Comparison of ENCODE assay signal across 1 cellular context in genomic region chrX:118495958-118496762, GRCh38.
TF ChIP-seq lines count a peak whose summit lies in the region.

No MANE protein-coding gene starts in this region.

TF ChIP-seq in GM12878, 131 proteins besides CTCF, POLR2A, EP300 and RAD21 (continued from another document):
- peak; percentile 21; the same call in 1 of the 2 replicates for TF ChIP-seq MLLT1 (IDR thresholded peaks at IDR 0.05)
- no peak for TF ChIP-seq RFX5 (IDR thresholded peaks at IDR 0.05; ENCODE audit: low read depth, low read length)
- TF ChIP-seq DPF2 (IDR thresholded peaks at IDR 0.05) = no peak
- TF ChIP-seq EZH2 (IDR thresholded peaks at IDR 0.05; ENCODE audit: borderline replicate concordance, control insufficient read depth, low read depth, low read length) = no peak
- 0 out of 2 replicates have a peak, but pooled peaks have one; percentile 13 for TF ChIP-seq TCF7 (IDR thresholded peaks at IDR 0.05; ENCODE audit: borderline replicate concordance)
- TF ChIP-seq CREM (IDR thresholded peaks at IDR 0.05; ENCODE audit: low read depth) = 0 out of 2 replicates have a peak, but pooled peaks have one; percentile 13
- no peak for TF ChIP-seq TBL1XR1 (IDR thresholded peaks at IDR 0.05; ENCODE audit: low read depth, low read length)
- no peak for TF ChIP-seq HDGF (IDR thresholded peaks at IDR 0.05)
- peak; percentile 44; the same call in 1 of the 2 replicates for TF ChIP-seq IKZF1 (conservative IDR thresholded peaks at IDR 0.05)
- no peak for TF ChIP-seq ZNF384 (IDR thresholded peaks at IDR 0.05; ENCODE audit: borderline replicate concordance, low read depth, low read length)
- TF ChIP-seq STAT1 (conservative IDR thresholded peaks at IDR 0.05) = no peak
- TF ChIP-seq, protein P1, sequence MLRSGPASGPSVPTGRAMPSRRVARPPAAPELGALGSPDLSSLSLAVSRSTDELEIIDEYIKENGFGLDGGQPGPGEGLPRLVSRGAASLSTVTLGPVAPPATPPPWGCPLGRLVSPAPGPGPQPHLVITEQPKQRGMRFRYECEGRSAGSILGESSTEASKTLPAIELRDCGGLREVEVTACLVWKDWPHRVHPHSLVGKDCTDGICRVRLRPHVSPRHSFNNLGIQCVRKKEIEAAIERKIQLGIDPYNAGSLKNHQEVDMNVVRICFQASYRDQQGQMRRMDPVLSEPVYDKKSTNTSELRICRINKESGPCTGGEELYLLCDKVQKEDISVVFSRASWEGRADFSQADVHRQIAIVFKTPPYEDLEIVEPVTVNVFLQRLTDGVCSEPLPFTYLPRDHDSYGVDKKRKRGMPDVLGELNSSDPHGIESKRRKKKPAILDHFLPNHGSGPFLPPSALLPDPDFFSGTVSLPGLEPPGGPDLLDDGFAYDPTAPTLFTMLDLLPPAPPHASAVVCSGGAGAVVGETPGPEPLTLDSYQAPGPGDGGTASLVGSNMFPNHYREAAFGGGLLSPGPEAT (IDR thresholded peaks at IDR 0.05; ENCODE audit: low read depth) = no peak
- TF ChIP-seq TARDBP (IDR thresholded peaks at IDR 0.05; ENCODE audit: borderline replicate concordance) = no peak
- TF ChIP-seq BACH1 (IDR thresholded peaks at IDR 0.05; ENCODE audit: borderline replicate concordance) = no peak
- no peak for TF ChIP-seq CBX5 (IDR thresholded peaks at IDR 0.05; ENCODE audit: low read depth)
- no peak for TF ChIP-seq JUND (IDR thresholded peaks at IDR 0.05; ENCODE audit: low read depth, low read length)
- no peak for TF ChIP-seq NFXL1 (IDR thresholded peaks at IDR 0.05; ENCODE audit: borderline replicate concordance)
- no peak for TF ChIP-seq SPI1 (IDR thresholded peaks at IDR 0.05; ENCODE audit: borderline replicate concordance, insufficient read depth, low read depth, low read length)
- no peak for TF ChIP-seq MEF2A (IDR thresholded peaks at IDR 0.05; ENCODE audit: insufficient read depth, low read depth, low read length)
- peak; percentile 62; the same call in 1 of the 2 replicates for TF ChIP-seq POLR2AphosphoS5 (IDR thresholded peaks at IDR 0.05; ENCODE audit: low read length)
- no peak for TF ChIP-seq KLF5 (IDR thresholded peaks at IDR 0.05; ENCODE audit: partially characterized antibody)
- TF ChIP-seq MYB (IDR thresholded peaks at IDR 0.05; ENCODE audit: borderline replicate concordance, low read depth, low read length) = no peak
- no peak; the same call in 1 of the 2 replicates for TF ChIP-seq EED (IDR thresholded peaks at IDR 0.05; ENCODE audit: low read depth)
- no peak for TF ChIP-seq HSF1 (IDR thresholded peaks at IDR 0.05; ENCODE audit: low read depth, low read length)
- peak; percentile 15; the same call in 1 of the 2 replicates for TF ChIP-seq RUNX3 (IDR thresholded peaks at IDR 0.05; ENCODE audit: low read length)
- TF ChIP-seq CHD4 (IDR thresholded peaks at IDR 0.05) = no peak
- TF ChIP-seq MEF2B (IDR thresholded peaks at IDR 0.05; ENCODE audit: partially characterized antibody, poor library complexity, severe bottlenecking) = no peak
- TF ChIP-seq, protein P2, sequence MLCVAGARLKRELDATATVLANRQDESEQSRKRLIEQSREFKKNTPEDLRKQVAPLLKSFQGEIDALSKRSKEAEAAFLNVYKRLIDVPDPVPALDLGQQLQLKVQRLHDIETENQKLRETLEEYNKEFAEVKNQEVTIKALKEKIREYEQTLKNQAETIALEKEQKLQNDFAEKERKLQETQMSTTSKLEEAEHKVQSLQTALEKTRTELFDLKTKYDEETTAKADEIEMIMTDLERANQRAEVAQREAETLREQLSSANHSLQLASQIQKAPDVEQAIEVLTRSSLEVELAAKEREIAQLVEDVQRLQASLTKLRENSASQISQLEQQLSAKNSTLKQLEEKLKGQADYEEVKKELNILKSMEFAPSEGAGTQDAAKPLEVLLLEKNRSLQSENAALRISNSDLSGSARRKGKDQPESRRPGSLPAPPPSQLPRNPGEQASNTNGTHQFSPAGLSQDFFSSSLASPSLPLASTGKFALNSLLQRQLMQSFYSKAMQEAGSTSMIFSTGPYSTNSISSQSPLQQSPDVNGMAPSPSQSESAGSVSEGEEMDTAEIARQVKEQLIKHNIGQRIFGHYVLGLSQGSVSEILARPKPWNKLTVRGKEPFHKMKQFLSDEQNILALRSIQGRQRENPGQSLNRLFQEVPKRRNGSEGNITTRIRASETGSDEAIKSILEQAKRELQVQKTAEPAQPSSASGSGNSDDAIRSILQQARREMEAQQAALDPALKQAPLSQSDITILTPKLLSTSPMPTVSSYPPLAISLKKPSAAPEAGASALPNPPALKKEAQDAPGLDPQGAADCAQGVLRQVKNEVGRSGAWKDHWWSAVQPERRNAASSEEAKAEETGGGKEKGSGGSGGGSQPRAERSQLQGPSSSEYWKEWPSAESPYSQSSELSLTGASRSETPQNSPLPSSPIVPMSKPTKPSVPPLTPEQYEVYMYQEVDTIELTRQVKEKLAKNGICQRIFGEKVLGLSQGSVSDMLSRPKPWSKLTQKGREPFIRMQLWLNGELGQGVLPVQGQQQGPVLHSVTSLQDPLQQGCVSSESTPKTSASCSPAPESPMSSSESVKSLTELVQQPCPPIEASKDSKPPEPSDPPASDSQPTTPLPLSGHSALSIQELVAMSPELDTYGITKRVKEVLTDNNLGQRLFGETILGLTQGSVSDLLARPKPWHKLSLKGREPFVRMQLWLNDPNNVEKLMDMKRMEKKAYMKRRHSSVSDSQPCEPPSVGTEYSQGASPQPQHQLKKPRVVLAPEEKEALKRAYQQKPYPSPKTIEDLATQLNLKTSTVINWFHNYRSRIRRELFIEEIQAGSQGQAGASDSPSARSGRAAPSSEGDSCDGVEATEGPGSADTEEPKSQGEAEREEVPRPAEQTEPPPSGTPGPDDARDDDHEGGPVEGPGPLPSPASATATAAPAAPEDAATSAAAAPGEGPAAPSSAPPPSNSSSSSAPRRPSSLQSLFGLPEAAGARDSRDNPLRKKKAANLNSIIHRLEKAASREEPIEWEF (IDR thresholded peaks at IDR 0.05; ENCODE audit: insufficient replicate concordance, low read depth, low read length) = no peak
- no peak for TF ChIP-seq HCFC1 (IDR thresholded peaks at IDR 0.05; ENCODE audit: low read length)
- no peak for TF ChIP-seq SP1 (IDR thresholded peaks at IDR 0.05; ENCODE audit: low read depth, low read length)
- TF ChIP-seq ZBTB4 (CRISPR knock-in tag; IDR thresholded peaks at IDR 0.05) = no peak
- no peak for TF ChIP-seq MYC (IDR thresholded peaks at IDR 0.05; ENCODE audit: insufficient read depth, insufficient read length, insufficient replicate concordance, low read length, severe bottlenecking)
- 0 out of 2 replicates have a peak, but pooled peaks have one; percentile 66 for TF ChIP-seq NBN (IDR thresholded peaks at IDR 0.05)
- TF ChIP-seq BMI1 (IDR thresholded peaks at IDR 0.05; ENCODE audit: borderline replicate concordance) = no peak
- TF ChIP-seq EGR1 (IDR thresholded peaks at IDR 0.05; ENCODE audit: borderline replicate concordance in 1 of 2, low read depth in 2 of 2, low read length in 2 of 2) = peak in 1 of 2 experiments; percentile 31; a peak in 1 of 3 replicates
- no peak for TF ChIP-seq IKZF2 (IDR thresholded peaks at IDR 0.05)
- no peak for TF ChIP-seq CEBPB (IDR thresholded peaks at IDR 0.05; ENCODE audit: borderline replicate concordance in 1 of 2, low read depth in 2 of 2, low read length in 2 of 2)
- 0 out of 4 replicates have a peak, but pooled peaks of 1 of the 2 experiments have one; percentile 3 for TF ChIP-seq BHLHE40 (IDR thresholded peaks at IDR 0.05; ENCODE audit: borderline replicate concordance in 1 of 2, low read depth in 2 of 2, low read length in 1 of 2)
- TF ChIP-seq RAD51 (IDR thresholded peaks at IDR 0.05) = no peak
- TF ChIP-seq, protein P3, sequence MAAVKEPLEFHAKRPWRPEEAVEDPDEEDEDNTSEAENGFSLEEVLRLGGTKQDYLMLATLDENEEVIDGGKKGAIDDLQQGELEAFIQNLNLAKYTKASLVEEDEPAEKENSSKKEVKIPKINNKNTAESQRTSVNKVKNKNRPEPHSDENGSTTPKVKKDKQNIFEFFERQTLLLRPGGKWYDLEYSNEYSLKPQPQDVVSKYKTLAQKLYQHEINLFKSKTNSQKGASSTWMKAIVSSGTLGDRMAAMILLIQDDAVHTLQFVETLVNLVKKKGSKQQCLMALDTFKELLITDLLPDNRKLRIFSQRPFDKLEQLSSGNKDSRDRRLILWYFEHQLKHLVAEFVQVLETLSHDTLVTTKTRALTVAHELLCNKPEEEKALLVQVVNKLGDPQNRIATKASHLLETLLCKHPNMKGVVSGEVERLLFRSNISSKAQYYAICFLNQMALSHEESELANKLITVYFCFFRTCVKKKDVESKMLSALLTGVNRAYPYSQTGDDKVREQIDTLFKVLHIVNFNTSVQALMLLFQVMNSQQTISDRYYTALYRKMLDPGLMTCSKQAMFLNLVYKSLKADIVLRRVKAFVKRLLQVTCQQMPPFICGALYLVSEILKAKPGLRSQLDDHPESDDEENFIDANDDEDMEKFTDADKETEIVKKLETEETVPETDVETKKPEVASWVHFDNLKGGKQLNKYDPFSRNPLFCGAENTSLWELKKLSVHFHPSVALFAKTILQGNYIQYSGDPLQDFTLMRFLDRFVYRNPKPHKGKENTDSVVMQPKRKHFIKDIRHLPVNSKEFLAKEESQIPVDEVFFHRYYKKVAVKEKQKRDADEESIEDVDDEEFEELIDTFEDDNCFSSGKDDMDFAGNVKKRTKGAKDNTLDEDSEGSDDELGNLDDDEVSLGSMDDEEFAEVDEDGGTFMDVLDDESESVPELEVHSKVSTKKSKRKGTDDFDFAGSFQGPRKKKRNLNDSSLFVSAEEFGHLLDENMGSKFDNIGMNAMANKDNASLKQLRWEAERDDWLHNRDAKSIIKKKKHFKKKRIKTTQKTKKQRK (IDR thresholded peaks at IDR 0.05; ENCODE audit: low read depth, low read length) = no peak
- TF ChIP-seq TAF1 (IDR thresholded peaks at IDR 0.05; ENCODE audit: borderline replicate concordance, low read depth, low read length) = peak; percentile 45; the same call in 1 of the 2 replicates
- TF ChIP-seq RBBP5 (conservative IDR thresholded peaks at IDR 0.05) = no peak
